In the genomic region with DNA sequence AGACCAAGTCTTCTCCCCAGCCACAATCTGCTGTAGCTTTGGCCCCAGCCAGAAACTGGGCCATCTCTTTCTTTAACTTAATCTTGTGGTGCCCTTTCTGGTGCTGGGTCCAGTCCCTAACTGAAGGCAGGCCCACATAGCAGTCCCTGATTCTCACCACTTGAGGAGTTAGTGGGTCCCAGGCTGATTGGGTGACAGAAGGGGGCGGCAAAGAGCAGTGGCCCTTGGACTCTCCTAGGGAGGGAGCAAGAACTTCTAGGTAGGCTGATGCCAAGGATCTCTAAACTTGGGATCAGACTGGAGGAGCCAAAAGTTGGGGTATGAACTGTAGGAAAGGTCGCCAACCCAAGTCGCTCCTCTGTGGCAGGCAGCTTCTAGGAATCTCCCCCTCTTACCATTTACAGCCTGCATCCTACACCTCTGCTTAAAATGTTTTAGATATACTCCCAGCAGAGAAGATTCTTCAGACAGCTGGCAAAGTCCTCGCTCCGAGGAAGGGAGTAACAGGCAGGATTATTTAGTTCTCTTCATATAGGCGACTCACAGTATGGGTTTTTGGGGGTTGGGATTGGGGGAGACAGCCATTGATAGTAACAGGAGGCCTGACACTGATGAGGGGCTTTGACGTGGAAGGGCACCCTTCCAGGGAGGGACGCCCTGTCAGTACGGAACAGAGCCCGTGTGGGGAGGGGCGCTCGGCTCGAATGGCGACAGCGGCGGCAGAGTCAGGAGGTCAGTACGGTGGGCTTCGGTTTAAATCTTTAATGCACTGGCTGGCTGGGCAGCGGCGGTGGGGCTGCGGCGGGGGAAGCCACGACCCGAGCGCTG, we compare ENCODE assay signal across 8 cellular contexts. TPM values are rescaled to one million over a fixed set of nuclear protein-coding genes. Genes with fewer than 3 reads are reported as not detected.
DNase-seq lines count a peak whose midpoint lies in the region; ATAC-seq and TF ChIP-seq lines count a peak whose summit lies in the region.

No MANE protein-coding gene starts in this region.

- H3K4me1 ChIP-seq in A673 (ENCODE audit: insufficient read depth, low read length, poor library complexity, severe bottlenecking): peaks cover 6% of the 10 kb centered on the region
- H3K4me1 ChIP-seq in foreskin keratinocyte: peaks cover 23% of the 10 kb centered on the region

- H3K27me3 Mint-ChIP-seq in neural crest cell (ENCODE audit: low read depth): no peaks in the 10 kb centered on the region

- H3K9me3 ChIP-seq in A673 (ENCODE audit: low read depth, low read length, poor library complexity, severe bottlenecking): no peaks in the 10 kb centered on the region

- H3K4me1 Mint-ChIP-seq in neural crest cell: peaks cover 14% of the 10 kb centered on the region

- peak overlapping the region; percentile 96 for H3K4me3 Mint-ChIP-seq in neural crest cell

- TF ChIP-seq CTCF in A673 (conservative IDR thresholded peaks at IDR 0.05; ENCODE audit: low read depth, low read length) (peak; percentile 97), foreskin keratinocyte (conservative IDR thresholded peaks at IDR 0.05) (peak; percentile 87), neural crest cell (conservative IDR thresholded peaks at IDR 0.05) (peak; percentile 66)

- BruUV-seq in A673 (replicated peaks; lab: Mats Ljungman, UMichigan): TSS peak; percentile 79

- POLR2A ChIA-PET in A673 (lab: Charles Lee; ENCODE audit: low non-redundant PET): no interaction called here

- H3K36me3 Mint-ChIP-seq in neural crest cell (ENCODE audit: low read depth): peaks cover 18% of the 10 kb centered on the region

- H3K4me3 ChIP-seq in A673 (ENCODE audit: low read depth, low read length, poor library complexity, severe bottlenecking): peak overlapping the region; percentile 77

- DNase-seq in A673 (ENCODE audit: low spot score): peak; percentile 85
- peak; percentile 61 for DNase-seq in RPMI7951 (ENCODE audit: low read depth)
- DNase-seq in activated gamma-delta T cell treated with anti-CD3 and anti-CD28 coated beads, Interleukin-2, amount 50 U/mL, for 16 hours (ENCODE audit: low read depth): peak; percentile 25
- peak; percentile 63 to 67 for DNase-seq in foreskin keratinocyte
- DNase-seq in neural crest cell (ENCODE audit: low read depth, low spot score): peak; percentile 74
- peak; percentile 80 for DNase-seq in superior temporal gyrus (ENCODE audit: extremely low spot score)

- ATAC-seq in GM18498 (IDR thresholded peaks at IDR 0.05; ENCODE audit: unreplicated experiment) (peak; percentile 59), HG03280 (IDR thresholded peaks at IDR 0.05; ENCODE audit: unreplicated experiment) (peak; percentile 46), foreskin keratinocyte (peak; percentile 17)

- peaks cover 5% of the 10 kb centered on the region for H3K9me3 Mint-ChIP-seq in neural crest cell

- H3K27ac Mint-ChIP-seq in neural crest cell (ENCODE audit: unreplicated experiment): peak overlapping the region; percentile 93

- H3K27me3 ChIP-seq in A673 (replicated peaks; ENCODE audit: insufficient read depth, low read depth, low read length, poor library complexity): no peaks in the 10 kb centered on the region
- H3K27me3 ChIP-seq in foreskin keratinocyte: no peaks in the 10 kb centered on the region

- CTCF ChIA-PET in A673 (lab: Charles Lee): interaction anchor here (0.6 to 1.1 kb wide), 3 partner anchors 17 to 254 kb away, joined by 3 to 6 read pairs (median 4); no protein-coding TSS in a partner anchor

- intact Hi-C loops in A673 (cut with micrococcal nuclease; ENCODE audit: unreplicated experiment): no loop called here

- H3K36me3 ChIP-seq in A673 (ENCODE audit: insufficient read depth, low read length, poor library complexity, severe bottlenecking): peaks cover 3% of the 10 kb centered on the region

- H3K27ac ChIP-seq in A673 (ENCODE audit: low read depth, low read length, poor library complexity, severe bottlenecking) (peak overlapping the region; percentile 74), foreskin keratinocyte (peak overlapping the region; percentile 53)

RNA-seq across cellular contexts. Expression of gene CCL27, which starts 2.0 kb away (rescaled TPM):
- total RNA-seq in A673 (2021): not detected in 2 replicates
- total RNA-seq in RPMI7951 (2014; rRNA removed; shearing (Covaris generic)): not detected in 2 replicates
- total RNA-seq in foreskin keratinocyte: 0.49 and 0.95 TPM in 2 replicates
- polyA plus RNA-seq in foreskin keratinocyte: 1.2 and 2.5 TPM in 2 replicates
- 0.86 TPM in 1 of 2 replicates, not detected in the other for total RNA-seq in neural crest cell

RNA-seq across cellular contexts. Expression of gene IL11RA, which starts 12.5 kb away (rescaled TPM):
- total RNA-seq in A673 (2021): 5.6 and 12.1 TPM in 2 replicates
- 0.59 and 0.72 TPM in 2 replicates for total RNA-seq in RPMI7951 (2014; rRNA removed; shearing (Covaris generic))
- 3.0 and 3.6 TPM in 2 replicates for total RNA-seq in foreskin keratinocyte
- polyA plus RNA-seq in foreskin keratinocyte: 2.8 and 3.2 TPM in 2 replicates
- 15.4 and 18.0 TPM in 2 replicates for total RNA-seq in neural crest cell

RNA-seq across cellular contexts. Expression of gene GALT, which starts 18.0 kb away (rescaled TPM):
- total RNA-seq in A673 (2021) (27.6 and 37.6 TPM in 2 replicates), foreskin keratinocyte (30.5 and 42.4 TPM in 2 replicates), neural crest cell (51.8 and 58.0 TPM in 2 replicates)
- total RNA-seq in RPMI7951 (2014; rRNA removed; shearing (Covaris generic)): 12.6 and 16.7 TPM in 2 replicates
- 48.7 and 57.0 TPM in 2 replicates for polyA plus RNA-seq in foreskin keratinocyte

RNA-seq across cellular contexts. Expression of gene CCL19, which starts 26.6 kb away (rescaled TPM):
- total RNA-seq in A673 (2021) (not detected in 2 replicates), foreskin keratinocyte (not detected in 2 replicates), neural crest cell (not detected in 2 replicates)
- total RNA-seq in RPMI7951 (2014; rRNA removed; shearing (Covaris generic)): not detected in 2 replicates
- not detected in 2 replicates for polyA plus RNA-seq in foreskin keratinocyte

RNA-seq across cellular contexts. Expression of gene SIGMAR1, which starts 26.9 kb away (rescaled TPM):
- 165 and 172 TPM in 2 replicates for total RNA-seq in A673 (2021)
- total RNA-seq in RPMI7951 (2014; rRNA removed; shearing (Covaris generic)): 69.6 and 93.2 TPM in 2 replicates
- total RNA-seq in foreskin keratinocyte: 134 and 155 TPM in 2 replicates
- polyA plus RNA-seq in foreskin keratinocyte: 175 and 195 TPM in 2 replicates
- 107 and 108 TPM in 2 replicates for total RNA-seq in neural crest cell

Comparison
In these comparisons a context has a peak if more than half of its experiments do, and no peak if none do; other contexts are left out.
1. Peak in every context shown above with its lines: DNase-seq, ATAC-seq, H3K4me3 ChIP-seq and H3K27ac ChIP-seq.
2. DNase-seq: peak in every context shown above with its lines; median percentile 85 in A673; 80 in superior temporal gyrus; 74 in neural crest cell; 65 in foreskin keratinocyte; 61 in RPMI7951; 25 in activated gamma-delta T cell treated with anti-CD3 and anti-CD28 coated beads, Interleukin-2, amount 50 U/mL, for 16 hours.